ENCODE assay signal across 12 cellular contexts in the genomic region with DNA sequence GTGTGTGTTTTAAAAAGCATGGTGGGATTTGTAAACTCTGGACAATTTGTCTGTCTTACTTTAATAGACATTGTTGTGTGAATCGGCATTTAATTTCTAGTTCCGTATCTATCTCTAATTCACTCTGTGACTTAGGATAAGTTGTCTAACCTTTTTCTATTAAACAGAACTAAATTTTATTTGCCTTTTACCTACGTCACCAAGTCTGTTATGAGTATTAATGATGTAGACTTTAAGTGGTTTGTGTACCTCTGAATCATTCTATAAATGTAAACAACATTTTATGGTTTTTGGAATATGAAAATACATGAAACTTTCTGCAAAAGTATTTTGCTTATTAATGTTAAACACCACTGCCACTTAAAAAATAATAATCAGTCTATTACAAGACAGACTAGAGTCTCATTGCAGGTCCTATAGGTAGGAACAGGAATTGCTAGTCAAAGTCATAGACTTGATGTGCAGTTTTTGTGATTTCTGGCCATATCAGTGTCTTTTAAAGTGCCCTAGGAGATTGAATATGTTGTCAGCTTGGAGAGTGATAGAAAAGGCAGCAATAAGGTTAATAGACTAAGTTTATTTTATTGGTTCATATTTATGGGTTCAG. TPM values are rescaled to one million over a fixed set of nuclear protein-coding genes. Genes with fewer than 3 reads are reported as not detected.
A peak's percentile ranks its signal among the peaks of the same experiment; 100 is the strongest.
DNase-seq lines count a peak whose midpoint lies in the region; ATAC-seq and TF ChIP-seq lines count a peak whose summit lies in the region.
"Had no signal": no experiment of that assay in that cellular context is flagged by ENCODE, and none has a peak within 500 bp of the region (broad histone marks: within the 10 kb centered on the region; RNA-seq: fewer than 3 reads in every experiment).

No MANE protein-coding gene starts in this region.

- no peak overlapping the region for H4K91ac ChIP-seq in H9 (ENCODE audit: insufficient read length, low read depth, low read length)

- H3K27me3 Mint-ChIP-seq in H9 (ENCODE audit: low read depth) (no peaks in the 10 kb centered on the region), T-helper 17 cell (no peaks in the 10 kb centered on the region)
- H3K27me3 Mint-ChIP-seq in activated naive CD4-positive, alpha-beta T cell treated with anti-CD3 and anti-CD28 coated beads for 36 hours (ENCODE audit: low read depth): no peaks in the 10 kb centered on the region

- DNase-seq in BJ (ENCODE audit: low read depth) (no peak), H9 (no peak), T-helper 17 cell (no peak), left colon (no peak), DMS79 treated with DMSO at 0.1 percent for 48 hours (lab: John Stamatoyannopoulos, UW) (no peak), SHP77 treated with DMSO at 0.1 percent for 48 hours (lab: John Stamatoyannopoulos, UW) (no peak)
- no peak for DNase-seq in activated naive CD4-positive, alpha-beta T cell treated with anti-CD3 and anti-CD28 coated beads for 36 hours
- no peak for DNase-seq in activated CD4-positive, alpha-beta T cell treated with anti-CD3 and anti-CD28 coated beads for 48 hours
- DNase-seq: activated effector memory CD4-positive, alpha-beta T cell treated with anti-CD3 and anti-CD28 coated beads, Interleukin-2, amount 50 U/mL, for 16 hours; left cardiac atrium; SIG-M5 had no signal

- WGBS in H9 (ENCODE audit: extremely low coverage, insufficient read length, low lambda C conversion rate): no CpG with 5 or more reads among the region's 3 CpGs

- H3K27me3 ChIP-seq in BJ (ENCODE audit: control insufficient read depth, insufficient read depth, low read length) (no peaks in the 10 kb centered on the region), H9 (ENCODE audit: insufficient read depth, low read length) (no peaks in the 10 kb centered on the region)
- H3K27me3 ChIP-seq: neutrophil had no signal

- H2BK5ac ChIP-seq in H9 (ENCODE audit: insufficient read length, low read length): no peak overlapping the region

- H3K4me2 ChIP-seq in H9 (ENCODE audit: insufficient read depth, insufficient read length, low read length): no peak overlapping the region

- H3K23ac ChIP-seq in H9 (ENCODE audit: insufficient read length, low read depth, low read length): no peak overlapping the region

- H4K5ac ChIP-seq in H9 (ENCODE audit: insufficient read length, low read depth, low read length): no peak overlapping the region

- H3K79me1 ChIP-seq in H9 (ENCODE audit: insufficient read depth, low read depth, low read length, poor library complexity, severe bottlenecking): peaks cover 7% of the 10 kb centered on the region

- H3K36me3 Mint-ChIP-seq in H9 (ENCODE audit: insufficient read depth in 1 of 3, low read depth in 3 of 3): peaks cover 3 to 5% (median 4%) of the 10 kb centered on the region in 3 experiments; a peak in 3 of 7 replicates
- H3K36me3 Mint-ChIP-seq in T-helper 17 cell (ENCODE audit: low read depth): no peaks in the 10 kb centered on the region
- H3K36me3 Mint-ChIP-seq in activated naive CD4-positive, alpha-beta T cell treated with anti-CD3 and anti-CD28 coated beads for 36 hours (ENCODE audit: low read depth): peaks cover 8% of the 10 kb centered on the region

- H3T11ph ChIP-seq in H9 (ENCODE audit: low read length): no peak overlapping the region

- H3K27ac Mint-ChIP-seq in H9: no peak overlapping the region
- no peak overlapping the region for H3K27ac Mint-ChIP-seq in T-helper 17 cell
- no peak overlapping the region for H3K27ac Mint-ChIP-seq in activated naive CD4-positive, alpha-beta T cell treated with anti-CD3 and anti-CD28 coated beads for 36 hours

- no peak overlapping the region for H3K4me3 ChIP-seq in BJ (ENCODE audit: low read depth, low read length)

- H3K9ac ChIP-seq in H9 (ENCODE audit: extremely low read depth, insufficient read length, low read length): no peak overlapping the region

- no peak overlapping the region for H2BK120ac ChIP-seq in H9 (ENCODE audit: low read depth, low read length, poor library complexity, severe bottlenecking)

- H2BK20ac ChIP-seq in H9 (ENCODE audit: low read depth, low read length, poor library complexity, severe bottlenecking): no peak overlapping the region

- no peaks in the 10 kb centered on the region for H3K23me2 ChIP-seq in H9 (ENCODE audit: insufficient read length, low read depth, low read length, poor library complexity, severe bottlenecking)

- CTCF ChIA-PET in BJ (lab: Yijun Ruan, JAX): no interaction called here
- CTCF ChIA-PET in activated naive CD4-positive, alpha-beta T cell treated with anti-CD3 and anti-CD28 coated beads for 36 hours (lab: Charles Lee): no interaction called here

- H3K56ac ChIP-seq in H9 (ENCODE audit: insufficient read length, low read depth, low read length): no peak overlapping the region

- intact Hi-C loops in left colon (cut with DNase I, micrococcal nuclease): no loop called here
- intact Hi-C loops in activated naive CD4-positive, alpha-beta T cell treated with anti-CD3 and anti-CD28 coated beads for 36 hours (cut with micrococcal nuclease): loop anchor here (2.0 kb wide), 1 partner anchor 14 kb away; no protein-coding TSS in a partner anchor

- POLR2A ChIA-PET in BJ (lab: Charles Lee): no interaction called here

- ATAC-seq in T-helper 17 cell (no peak), left colon (peak; percentile 26)
- ATAC-seq: left cardiac atrium had no signal

- no peak overlapping the region for H3K4ac ChIP-seq in H9 (ENCODE audit: low read depth, low read length)

- H4K20me1 ChIP-seq in H9 (ENCODE audit: control insufficient read depth, insufficient read depth, insufficient read length): no peaks in the 10 kb centered on the region

- no peaks in the 10 kb centered on the region for H3K4me1 Mint-ChIP-seq in H9
- H3K4me1 Mint-ChIP-seq in T-helper 17 cell: peaks cover 25% of the 10 kb centered on the region
- H3K4me1 Mint-ChIP-seq in activated naive CD4-positive, alpha-beta T cell treated with anti-CD3 and anti-CD28 coated beads for 36 hours (ENCODE audit: low read depth): peaks cover 36% of the 10 kb centered on the region

- no peaks in the 10 kb centered on the region for H3K9me3 Mint-ChIP-seq in H9
- H3K9me3 Mint-ChIP-seq in activated naive CD4-positive, alpha-beta T cell treated with anti-CD3 and anti-CD28 coated beads for 36 hours: no peaks in the 10 kb centered on the region

- no peak overlapping the region for H2BK15ac ChIP-seq in H9 (ENCODE audit: low read depth, low read length)

- H3K36me3 ChIP-seq in BJ (ENCODE audit: control insufficient read depth, insufficient read depth, low read length): no peaks in the 10 kb centered on the region
- H3K36me3 ChIP-seq: neutrophil had no signal

- H3K4me3 Mint-ChIP-seq in H9: no peak overlapping the region; a peak in 1 of 5 replicates
- H3K4me3 Mint-ChIP-seq in T-helper 17 cell: peak overlapping the region; percentile 56
- H3K4me3 Mint-ChIP-seq in activated naive CD4-positive, alpha-beta T cell treated with anti-CD3 and anti-CD28 coated beads for 36 hours: no peak overlapping the region

- H3K18ac ChIP-seq in H9 (ENCODE audit: insufficient read length, low read depth, low read length): no peak overlapping the region

- H4K8ac ChIP-seq in H9 (replicated peaks; ENCODE audit: insufficient read length, low read depth, low read length): no peak overlapping the region

- no peak overlapping the region for H2AFZ ChIP-seq in H9 (ENCODE audit: low read length)

- H3K27ac ChIP-seq in H9 (ENCODE audit: insufficient read length, low read depth, low read length): no peak overlapping the region
- H3K27ac ChIP-seq: neutrophil had no signal

- no peaks in the 10 kb centered on the region for H3K4me1 ChIP-seq in H9 (ENCODE audit: insufficient read depth, low read length)

- no peak overlapping the region for H2AK5ac ChIP-seq in H9 (ENCODE audit: insufficient read length, low read length)

- H3K14ac ChIP-seq in H9 (ENCODE audit: insufficient read depth, low read length): no peak overlapping the region

- no peaks in the 10 kb centered on the region for H3K9me3 ChIP-seq in H9 (ENCODE audit: control insufficient read depth, low read depth, low read length)
- no peaks in the 10 kb centered on the region for H3K9me3 ChIP-seq in T-helper 17 cell (ENCODE audit: control insufficient read depth, low read length, poor library complexity, severe bottlenecking)
- H3K9me3 ChIP-seq: neutrophil had no signal

- H3K79me2 ChIP-seq in H9 (ENCODE audit: insufficient read depth, low read length): peaks cover 46% of the 10 kb centered on the region; the same call in 1 of the 2 replicates

- TF ChIP-seq CTCF in BJ (IDR thresholded peaks at IDR 0.05; ENCODE audit: insufficient read depth, low read depth, low read length) (peak; percentile 12; the same call in 1 of the 2 replicates), H9 (conservative IDR thresholded peaks at IDR 0.05) (peak; percentile 47; the same call in 2 of the 3 replicates)

- H2BK12ac ChIP-seq in H9 (ENCODE audit: insufficient read length, low read depth, low read length): no peak overlapping the region

RNA-seq across cellular contexts. Expression of gene RBM27, which starts 5.6 kb away (rescaled TPM):
- 13.7 and 19.0 TPM in 2 replicates for polyA plus RNA-seq in BJ (2011; rRNA removed)
- polyA minus RNA-seq in BJ (2011; rRNA and poly(A)+ RNA removed): 25.2 and 35.3 TPM in 2 replicates
- total RNA-seq in H9 (2021) (33.8 TPM in 2 replicates), T-helper 17 cell (10 to 100 TPM; 21.6 to 25.9 TPM), left colon (10 to 100 TPM; 17.6 to 20.1 TPM)
- 10 to 100 TPM; 14.8 to 18.3 TPM for total RNA-seq in activated naive CD4-positive, alpha-beta T cell treated with anti-CD3 and anti-CD28 coated beads for 36 hours

RNA-seq across cellular contexts. Expression of gene LARS1, which starts 26.6 kb away (rescaled TPM):
- 8.5 and 24.6 TPM in 2 replicates for polyA plus RNA-seq in BJ (2011; rRNA removed)
- 22.5 and 50.3 TPM in 2 replicates for polyA minus RNA-seq in BJ (2011; rRNA and poly(A)+ RNA removed)
- total RNA-seq in H9 (2021) (251 and 284 TPM in 2 replicates), T-helper 17 cell (10 to 100 TPM; 59.3 to 71.0 TPM), left colon (10 to 100 TPM; 61.7 to 87.9 TPM)
- total RNA-seq in activated naive CD4-positive, alpha-beta T cell treated with anti-CD3 and anti-CD28 coated beads for 36 hours: 100 to 1,000 TPM; 181 to 202 TPM
